Comparison of ENCODE assay signal across 8 cellular contexts in the genomic region with DNA sequence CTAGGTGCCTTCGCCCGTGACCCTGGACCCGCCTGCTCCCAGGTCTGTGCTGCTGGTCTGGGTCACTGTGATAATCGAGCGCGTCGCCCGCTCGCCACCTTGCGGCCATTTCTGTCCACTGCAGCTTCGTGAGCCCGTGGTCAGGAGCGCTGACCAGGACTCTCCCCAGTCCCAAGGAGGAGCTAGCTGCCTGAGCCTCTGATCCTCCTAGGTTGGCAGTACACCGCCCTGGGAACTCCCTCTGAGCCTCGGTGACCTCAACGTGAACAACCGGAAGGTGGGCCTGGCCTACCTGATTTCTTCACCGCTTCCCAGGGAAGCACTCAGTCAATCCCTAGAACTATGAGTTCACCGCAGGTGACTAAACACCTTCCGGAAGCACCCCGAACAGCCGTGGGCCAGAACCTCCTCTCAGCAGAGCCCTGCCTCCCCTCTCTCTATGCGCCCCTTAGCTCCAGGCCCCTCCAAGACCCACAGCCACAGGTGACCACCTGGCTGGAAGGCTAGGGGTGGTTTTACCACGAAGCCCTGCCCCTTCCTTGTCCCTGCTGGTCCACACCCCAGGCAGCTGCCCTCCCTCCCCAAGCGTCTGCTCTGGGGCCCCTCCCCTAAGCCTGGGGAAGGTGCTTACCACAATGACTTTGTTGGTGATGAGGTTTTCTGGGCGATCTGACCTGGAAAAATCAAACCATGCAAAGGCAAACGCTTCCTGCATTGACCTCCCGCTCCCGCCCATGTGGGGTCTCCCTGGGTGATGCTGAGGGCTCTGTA. TPM values are rescaled to one million over a fixed set of nuclear protein-coding genes. Genes with fewer than 3 reads are reported as not detected.
DNase-seq lines count a peak whose midpoint lies in the region; ATAC-seq and TF ChIP-seq lines count a peak whose summit lies in the region.

No MANE protein-coding gene starts in this region.

- peak; percentile 76 for ATAC-seq in activated CD8-positive, alpha-beta T cell treated with anti-CD3 and anti-CD28 coated beads, Interleukin-2, amount 10 ng/mL, durations not matched to agents 7 days and 5 days
- peak; percentile 92 for ATAC-seq in mucosa of descending colon
- no peak for ATAC-seq in HG03025 (IDR thresholded peaks at IDR 0.05; ENCODE audit: low FRiP score, unreplicated experiment)

- H3K27me3 Mint-ChIP-seq in activated CD8-positive, alpha-beta T cell treated with anti-CD3 and anti-CD28 coated beads, Interleukin-2, amount 10 ng/mL, durations not matched to agents 7 days and 5 days (ENCODE audit: low read depth), result no peaks in the 10 kb centered on the region

- no peak overlapping the region for H3K27ac Mint-ChIP-seq in activated CD8-positive, alpha-beta T cell treated with anti-CD3 and anti-CD28 coated beads, Interleukin-2, amount 10 ng/mL, durations not matched to agents 7 days and 5 days

- POLR2A ChIA-PET in activated CD8-positive, alpha-beta T cell treated with anti-CD3 and anti-CD28 coated beads, Interleukin-2, amount 10 ng/mL, durations not matched to agents 7 days and 5 days (lab: Charles Lee), result no interaction called here

- H3K36me3 Mint-ChIP-seq in activated CD8-positive, alpha-beta T cell treated with anti-CD3 and anti-CD28 coated beads, Interleukin-2, amount 10 ng/mL, durations not matched to agents 7 days and 5 days (ENCODE audit: low read depth), result no peaks in the 10 kb centered on the region

- DNase-seq in NCI-H510A treated with DMSO at 0.1 percent for 48 hours (lab: John Stamatoyannopoulos, UW) (peak; percentile 51), NCI-H510A (lab: John Stamatoyannopoulos, UW) (no peak), NCI-H226 (peak; percentile 19), epithelial cell of prostate (ENCODE audit: low read depth, low spot score) (peak; percentile 87), mucosa of descending colon (peak; percentile 81 to 88 (median 81))
- DNase-seq in activated CD8-positive, alpha-beta T cell treated with anti-CD3 and anti-CD28 coated beads, Interleukin-2, amount 10 ng/mL, durations not matched to agents 7 days and 5 days, result peak; percentile 54
- peak; percentile 20 for DNase-seq in stimulated activated naive CD4-positive, alpha-beta T cell treated with Interleukin-2 at 50 U/mL for 16 hours (lab: John Stamatoyannopoulos, UW)

- peaks cover 8% of the 10 kb centered on the region for H3K4me1 ChIP-seq in mucosa of descending colon (ENCODE audit: low read depth)

- H3K4me3 Mint-ChIP-seq in activated CD8-positive, alpha-beta T cell treated with anti-CD3 and anti-CD28 coated beads, Interleukin-2, amount 10 ng/mL, durations not matched to agents 7 days and 5 days, result no peak overlapping the region

- H3K4me3 ChIP-seq in mucosa of descending colon, result no peak overlapping the region

- intact Hi-C loops in mucosa of descending colon (cut with DNase I, micrococcal nuclease), result loop anchor here (5.0 to 10.0 kb wide), 2 partner anchors 100 to 313 kb away; no protein-coding TSS in a partner anchor

- H3K36me3 ChIP-seq in mucosa of descending colon (ENCODE audit: low read depth), result no peaks in the 10 kb centered on the region

- no peaks in the 10 kb centered on the region for H3K9me3 Mint-ChIP-seq in activated CD8-positive, alpha-beta T cell treated with anti-CD3 and anti-CD28 coated beads, Interleukin-2, amount 10 ng/mL, durations not matched to agents 7 days and 5 days (ENCODE audit: insufficient read depth)

- no peaks in the 10 kb centered on the region for H3K9me3 ChIP-seq in mucosa of descending colon

- peak overlapping the region; percentile 94 for H3K27ac ChIP-seq in epithelial cell of prostate

- H3K4me1 Mint-ChIP-seq in activated CD8-positive, alpha-beta T cell treated with anti-CD3 and anti-CD28 coated beads, Interleukin-2, amount 10 ng/mL, durations not matched to agents 7 days and 5 days (ENCODE audit: low read depth), result peaks cover 12% of the 10 kb centered on the region

- peak; percentile 81 for TF ChIP-seq CTCF in mucosa of descending colon (IDR thresholded peaks at IDR 0.05)

- CTCF ChIA-PET in activated CD8-positive, alpha-beta T cell treated with anti-CD3 and anti-CD28 coated beads, Interleukin-2, amount 10 ng/mL, durations not matched to agents 7 days and 5 days (lab: Charles Lee), result interaction anchor here (0.7 to 3.1 kb wide), 15 partner anchors 8 to 396 kb away, joined by 3 to 20 read pairs (median 4); a partner anchor contains a TSS

RNA-seq across cellular contexts. Expression of a gene that starts 9.7 kb away (rescaled TPM):
- not detected for total RNA-seq in activated CD8-positive, alpha-beta T cell treated with anti-CD3 and anti-CD28 coated beads, Interleukin-2, amount 10 ng/mL, durations not matched to agents 7 days and 5 days
- under 1 TPM; 0.35 to 0.51 (median 0.49) TPM for total RNA-seq in mucosa of descending colon
